ENCODE assay signal across 17 cellular contexts in genomic region chr9:81116340-81117207, GRCh38.
DNase-seq lines count a peak whose midpoint lies in the region; TF ChIP-seq lines count a peak whose summit lies in the region.
"Had no signal": no experiment of that assay in that cellular context is flagged by ENCODE, and none has a peak within 500 bp of the region (broad histone marks: within the 10 kb centered on the region; RNA-seq: fewer than 3 reads in every experiment).

No MANE protein-coding gene starts in this region.

- TF ChIP-seq CTCF in tibial nerve (IDR thresholded peaks at IDR 0.05) = peak in 2 of 5 experiments; percentile 8 to 49

- no peaks in the 10 kb centered on the region for H3K9me3 ChIP-seq in tibial nerve
- H3K9me3 ChIP-seq: thoracic aorta had no signal

- TF ChIP-seq POLR2A in tibial nerve (IDR thresholded peaks at IDR 0.05) = no peak

- 70 to 72% methylated on average over 9 of the region's 9 CpGs for WGBS in tibial nerve, 2 donors

- DNase-seq in DMS53 (lab: John Stamatoyannopoulos, UW) (peak; percentile 1), DMS53 treated with DMSO at 0.1 percent for 48 hours (lab: John Stamatoyannopoulos, UW; ENCODE audit: unreplicated experiment) (no peak), NCI-H69 (lab: John Stamatoyannopoulos, UW) (peak; percentile 40), kidney glomerular epithelial cell (lab: John Stamatoyannopoulos, UW) (peak; percentile 40), tibial nerve (ENCODE audit: low spot score in 2 of 2) (no peak), retina (no peak), CD1c-positive myeloid dendritic cell (ENCODE audit: extremely low spot score) (no peak), head of caudate nucleus (no peak)
- DNase-seq: 8988T; activated CD8-positive, alpha-beta T cell treated with anti-CD3 and anti-CD28 coated beads for 36 hours; CD4-positive, alpha-beta memory T cell; foreskin melanocyte; NCI-H1048; right cardiac atrium; stimulated activated CD4-positive, alpha-beta T cell treated with anti-CD3 and anti-CD28 coated beads, Interleukin-4, amount 100 ng/mL, for 24 hours had no signal

- H3K36me3 ChIP-seq in tibial nerve = no peaks in the 10 kb centered on the region
- H3K36me3 ChIP-seq: thoracic aorta had no signal

- H3K4me3 ChIP-seq in tibial nerve = no peak overlapping the region
- H3K4me3 ChIP-seq: lung, thoracic aorta had no signal

- H3K4me1 ChIP-seq in tibial nerve = peaks cover 0 to 7% (median 5%) of the 10 kb centered on the region in 4 donors

- TF ChIP-seq EP300 in tibial nerve (IDR thresholded peaks at IDR 0.05) = no peak

- no peaks in the 10 kb centered on the region for H3K27me3 ChIP-seq in tibial nerve

- intact Hi-C loops in head of caudate nucleus (cut with DNase I) = no loop called here

- peak overlapping the region in 3 of 4 donors; percentile 16 to 25 (median 19) for H3K27ac ChIP-seq in tibial nerve
- H3K27ac ChIP-seq: thoracic aorta had no signal

Comparison
In these comparisons a context has a peak if more than half of its experiments do, and no peak if none do; other contexts are left out.
1. DNase-seq: peak in DMS53 (single experiment), NCI-H69 (single experiment) and kidney glomerular epithelial cell (single experiment); none in DMS53 treated with DMSO at 0.1 percent for 48 hours (single experiment), tibial nerve (0 of 2), retina (single experiment), CD1c-positive myeloid dendritic cell (single experiment) and head of caudate nucleus (0 of 42).